Comparison of ENCODE assay signal across 10 cellular contexts in the genomic region with DNA sequence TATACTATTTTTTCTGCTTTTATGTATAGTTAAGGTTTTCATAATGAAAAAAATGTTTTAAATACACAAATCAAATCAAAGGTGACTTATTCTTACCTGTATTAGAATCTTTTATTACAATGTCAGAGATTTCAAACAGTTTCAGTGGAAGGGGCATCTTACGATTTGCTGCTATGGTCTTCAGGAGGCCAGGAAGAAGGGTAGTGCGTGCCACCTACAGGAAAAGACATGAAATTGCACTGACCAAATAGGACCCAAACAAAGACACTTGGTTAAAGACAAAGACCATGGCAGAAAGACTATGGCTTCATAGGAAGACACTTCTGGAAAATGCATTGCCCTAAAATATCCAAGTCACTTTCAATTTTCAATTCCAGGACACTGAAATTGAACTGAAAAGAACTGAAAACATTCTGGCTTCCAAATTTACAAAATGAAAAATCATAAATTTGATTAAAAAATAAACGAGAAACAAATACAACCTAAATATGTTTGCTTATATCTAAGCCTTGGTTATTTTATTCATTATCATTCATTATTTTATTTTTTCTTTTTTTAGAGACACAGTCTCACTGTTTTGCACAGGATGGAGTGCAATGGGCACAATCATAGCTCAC. TPM values are rescaled to one million over a fixed set of nuclear protein-coding genes. Genes with fewer than 3 reads are reported as not detected.
DNase-seq lines count a peak whose midpoint lies in the region; ATAC-seq and TF ChIP-seq lines count a peak whose summit lies in the region.
"Had no signal": no experiment of that assay in that cellular context is flagged by ENCODE, and none has a peak within 500 bp of the region (broad histone marks: within the 10 kb centered on the region; RNA-seq: fewer than 3 reads in every experiment).

No MANE protein-coding gene starts in this region.

- peaks cover 45% of the 10 kb centered on the region for H3K36me3 Mint-ChIP-seq in activated CD4-positive, alpha-beta T cell treated with anti-CD3 and anti-CD28 coated beads for 36 hours (ENCODE audit: low read depth)
- peaks cover 23% of the 10 kb centered on the region for H3K36me3 Mint-ChIP-seq in endodermal cell (ENCODE audit: low read depth)

- H3K4me1 ChIP-seq in endodermal cell (ENCODE audit: control insufficient read depth, insufficient read depth, low read length) (no peaks in the 10 kb centered on the region), mucosa of descending colon (ENCODE audit: low read depth) (no peaks in the 10 kb centered on the region)

- H3K4me3 ChIP-seq in endodermal cell (ENCODE audit: low read length), result no peak overlapping the region
- H3K4me3 ChIP-seq in mucosa of descending colon, result no peak overlapping the region

- CTCF ChIA-PET in activated CD4-positive, alpha-beta T cell treated with anti-CD3 and anti-CD28 coated beads for 36 hours (lab: Charles Lee), result interaction anchor here (0.6 to 2.5 kb wide), 9 partner anchors 8 to 558 kb away, joined by 3 to 11 read pairs (median 3); no protein-coding TSS in a partner anchor

- no peaks in the 10 kb centered on the region for H3K27me3 Mint-ChIP-seq in activated CD4-positive, alpha-beta T cell treated with anti-CD3 and anti-CD28 coated beads for 36 hours
- H3K27me3 Mint-ChIP-seq in endodermal cell (ENCODE audit: insufficient read depth), result no peaks in the 10 kb centered on the region
- H3K27me3 Mint-ChIP-seq: dendritic cell treated with granulocyte-macrophage colony-stimulating factor and Interleukin-4, amounts not matched to agents 40 ng/mL and 50 ng/mL, for 4 days had no signal

- 60 to 68% methylated on average over 2 to 3 of the region's 3 CpGs for whole genome bisulfite sequencing in endodermal cell (ENCODE audit: insufficient coverage in 1 of 2, insufficient read length in 1 of 2), 2 experiments

- H3K9me3 Mint-ChIP-seq in activated CD4-positive, alpha-beta T cell treated with anti-CD3 and anti-CD28 coated beads for 36 hours (ENCODE audit: low read depth), result no peaks in the 10 kb centered on the region
- H3K9me3 Mint-ChIP-seq in endodermal cell, result no peaks in the 10 kb centered on the region
- H3K9me3 Mint-ChIP-seq: dendritic cell treated with granulocyte-macrophage colony-stimulating factor and Interleukin-4, amounts not matched to agents 40 ng/mL and 50 ng/mL, for 4 days had no signal

- TF ChIP-seq RAD21 in Ishikawa (IDR thresholded peaks at IDR 0.05; ENCODE audit: low read depth), result peak; percentile 78

- H3K9ac ChIP-seq in endodermal cell (ENCODE audit: extremely low read depth, low read length, poor library complexity, severe bottlenecking), result no peak overlapping the region

- no peak overlapping the region for H3K27ac Mint-ChIP-seq in activated CD4-positive, alpha-beta T cell treated with anti-CD3 and anti-CD28 coated beads for 36 hours
- no peak overlapping the region for H3K27ac Mint-ChIP-seq in endodermal cell
- H3K27ac Mint-ChIP-seq: dendritic cell treated with granulocyte-macrophage colony-stimulating factor and Interleukin-4, amounts not matched to agents 40 ng/mL and 50 ng/mL, for 4 days had no signal

- TF ChIP-seq CTCF in endodermal cell (conservative IDR thresholded peaks at IDR 0.05) (peak; percentile 90), mucosa of descending colon (IDR thresholded peaks at IDR 0.05) (peak; percentile 41)

- DNase-seq in activated CD4-positive, alpha-beta T cell treated with anti-CD3 and anti-CD28 coated beads for 36 hours, result peak; percentile 15
- DNase-seq in activated CD4-positive, alpha-beta T cell treated with anti-CD3 and anti-CD28 coated beads, Interleukin-2, amount 50 U/mL, for 4 hours, result no peak
- peak; percentile 66 for DNase-seq in OCI-M1 (lab: John Stamatoyannopoulos, UW)
- peak; percentile 50 for DNase-seq in endodermal cell
- DNase-seq in mucosa of descending colon, result no peak
- DNase-seq in putamen (ENCODE audit: low spot score), result no peak

- no peak overlapping the region for H3K4me3 Mint-ChIP-seq in activated CD4-positive, alpha-beta T cell treated with anti-CD3 and anti-CD28 coated beads for 36 hours
- H3K4me3 Mint-ChIP-seq in endodermal cell, result no peak overlapping the region
- H3K4me3 Mint-ChIP-seq: dendritic cell treated with granulocyte-macrophage colony-stimulating factor and Interleukin-4, amounts not matched to agents 40 ng/mL and 50 ng/mL, for 4 days had no signal

- H3K9me3 ChIP-seq in endodermal cell (ENCODE audit: control insufficient read depth, low read length) (no peaks in the 10 kb centered on the region), mucosa of descending colon (no peaks in the 10 kb centered on the region)

- ATAC-seq in activated CD4-positive, alpha-beta T cell treated with anti-CD3 and anti-CD28 coated beads for 36 hours, result peak; percentile 55
- ATAC-seq in GM21786 (IDR thresholded peaks at IDR 0.05; ENCODE audit: unreplicated experiment) (peak; percentile 88), mucosa of descending colon (peak; percentile 73)

- H3K27ac ChIP-seq in endodermal cell (ENCODE audit: low read depth, low read length), result no peak overlapping the region

- H3K4me1 Mint-ChIP-seq in activated CD4-positive, alpha-beta T cell treated with anti-CD3 and anti-CD28 coated beads for 36 hours, result peaks cover 5% of the 10 kb centered on the region
- no peaks in the 10 kb centered on the region for H3K4me1 Mint-ChIP-seq in endodermal cell

- TF ChIP-seq EP300 in Ishikawa (IDR thresholded peaks at IDR 0.05; ENCODE audit: borderline replicate concordance), result no peak

- POLR2A ChIA-PET in activated CD4-positive, alpha-beta T cell treated with anti-CD3 and anti-CD28 coated beads for 36 hours (lab: Charles Lee), result no interaction called here

- intact Hi-C loops in activated CD4-positive, alpha-beta T cell treated with anti-CD3 and anti-CD28 coated beads for 36 hours (cut with DNase I, micrococcal nuclease), result loop anchor here (1.0 to 2.0 kb wide), 4 partner anchors 296 to 557 kb away; no protein-coding TSS in a partner anchor
- intact Hi-C loops in mucosa of descending colon (cut with DNase I, micrococcal nuclease), result loop anchor here (10.0 kb wide), 2 partner anchors 289 to 559 kb away; a partner anchor contains a TSS

- peaks cover 38% of the 10 kb centered on the region for H3K36me3 ChIP-seq in endodermal cell (ENCODE audit: control insufficient read depth, insufficient read depth, low read length)
- no peaks in the 10 kb centered on the region for H3K36me3 ChIP-seq in mucosa of descending colon (ENCODE audit: low read depth)

- no peaks in the 10 kb centered on the region for H3K27me3 ChIP-seq in endodermal cell (ENCODE audit: control insufficient read depth, insufficient read depth, low read length, poor library complexity, severe bottlenecking)

TF ChIP-seq in Ishikawa, 13 proteins besides CTCF, POLR2A, EP300 and RAD21:
- TF ChIP-seq, protein P1, sequence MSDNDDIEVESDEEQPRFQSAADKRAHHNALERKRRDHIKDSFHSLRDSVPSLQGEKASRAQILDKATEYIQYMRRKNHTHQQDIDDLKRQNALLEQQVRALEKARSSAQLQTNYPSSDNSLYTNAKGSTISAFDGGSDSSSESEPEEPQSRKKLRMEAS (IDR thresholded peaks at IDR 0.05), result no peak
- TF ChIP-seq TCF12 (IDR thresholded peaks at IDR 0.05; ENCODE audit: low read depth) (no peak), FOXM1 (IDR thresholded peaks at IDR 0.05; ENCODE audit: borderline replicate concordance, low read depth) (no peak), NFIC (IDR thresholded peaks at IDR 0.05) (no peak), ZBTB7A (IDR thresholded peaks at IDR 0.05; ENCODE audit: low read depth) (no peak), TAF1 (IDR thresholded peaks at IDR 0.05; ENCODE audit: low read depth) (no peak), YY1 (IDR thresholded peaks at IDR 0.05; ENCODE audit: low read depth) (no peak), TEAD4 (IDR thresholded peaks at IDR 0.05) (no peak)
- TF ChIP-seq, protein P2, sequence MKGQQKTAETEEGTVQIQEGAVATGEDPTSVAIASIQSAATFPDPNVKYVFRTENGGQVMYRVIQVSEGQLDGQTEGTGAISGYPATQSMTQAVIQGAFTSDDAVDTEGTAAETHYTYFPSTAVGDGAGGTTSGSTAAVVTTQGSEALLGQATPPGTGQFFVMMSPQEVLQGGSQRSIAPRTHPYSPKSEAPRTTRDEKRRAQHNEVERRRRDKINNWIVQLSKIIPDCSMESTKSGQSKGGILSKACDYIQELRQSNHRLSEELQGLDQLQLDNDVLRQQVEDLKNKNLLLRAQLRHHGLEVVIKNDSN (IDR thresholded peaks at IDR 0.05), result no peak
- TF ChIP-seq, protein P3, sequence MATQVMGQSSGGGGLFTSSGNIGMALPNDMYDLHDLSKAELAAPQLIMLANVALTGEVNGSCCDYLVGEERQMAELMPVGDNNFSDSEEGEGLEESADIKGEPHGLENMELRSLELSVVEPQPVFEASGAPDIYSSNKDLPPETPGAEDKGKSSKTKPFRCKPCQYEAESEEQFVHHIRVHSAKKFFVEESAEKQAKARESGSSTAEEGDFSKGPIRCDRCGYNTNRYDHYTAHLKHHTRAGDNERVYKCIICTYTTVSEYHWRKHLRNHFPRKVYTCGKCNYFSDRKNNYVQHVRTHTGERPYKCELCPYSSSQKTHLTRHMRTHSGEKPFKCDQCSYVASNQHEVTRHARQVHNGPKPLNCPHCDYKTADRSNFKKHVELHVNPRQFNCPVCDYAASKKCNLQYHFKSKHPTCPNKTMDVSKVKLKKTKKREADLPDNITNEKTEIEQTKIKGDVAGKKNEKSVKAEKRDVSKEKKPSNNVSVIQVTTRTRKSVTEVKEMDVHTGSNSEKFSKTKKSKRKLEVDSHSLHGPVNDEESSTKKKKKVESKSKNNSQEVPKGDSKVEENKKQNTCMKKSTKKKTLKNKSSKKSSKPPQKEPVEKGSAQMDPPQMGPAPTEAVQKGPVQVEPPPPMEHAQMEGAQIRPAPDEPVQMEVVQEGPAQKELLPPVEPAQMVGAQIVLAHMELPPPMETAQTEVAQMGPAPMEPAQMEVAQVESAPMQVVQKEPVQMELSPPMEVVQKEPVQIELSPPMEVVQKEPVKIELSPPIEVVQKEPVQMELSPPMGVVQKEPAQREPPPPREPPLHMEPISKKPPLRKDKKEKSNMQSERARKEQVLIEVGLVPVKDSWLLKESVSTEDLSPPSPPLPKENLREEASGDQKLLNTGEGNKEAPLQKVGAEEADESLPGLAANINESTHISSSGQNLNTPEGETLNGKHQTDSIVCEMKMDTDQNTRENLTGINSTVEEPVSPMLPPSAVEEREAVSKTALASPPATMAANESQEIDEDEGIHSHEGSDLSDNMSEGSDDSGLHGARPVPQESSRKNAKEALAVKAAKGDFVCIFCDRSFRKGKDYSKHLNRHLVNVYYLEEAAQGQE (IDR thresholded peaks at IDR 0.05; ENCODE audit: low read depth), result no peak
TF ChIP-seq in Ishikawa: peak in this region for 0.

RNA-seq across cellular contexts. Expression of a gene that starts 42.1 kb away (rescaled TPM):
- total RNA-seq in activated CD4-positive, alpha-beta T cell treated with anti-CD3 and anti-CD28 coated beads for 36 hours, result 10 to 100 TPM; 56.3 to 58.5 TPM
- total RNA-seq in endodermal cell (10 to 100 TPM; 15.9 to 18.3 TPM), mucosa of descending colon (10 to 100 TPM; 18.0 to 27.2 (median 21.1) TPM)
- 31.4 TPM for polyA plus RNA-seq in endodermal cell (2013, experiment 1 of 2)
- 28.4 TPM for polyA plus RNA-seq in endodermal cell (2013, experiment 2 of 2)

RNA-seq across cellular contexts. Expression of a gene that starts 57.6 kb away (rescaled TPM):
- not detected for total RNA-seq in activated CD4-positive, alpha-beta T cell treated with anti-CD3 and anti-CD28 coated beads for 36 hours
- total RNA-seq in endodermal cell (not detected), mucosa of descending colon (under 1 TPM in 1 of 3 donors, not detected in 2; 0.38 TPM)
- polyA plus RNA-seq in endodermal cell (2013, experiment 1 of 2), result 0.21 TPM
- polyA plus RNA-seq in endodermal cell (2013, experiment 2 of 2), result not detected
- total RNA-seq: temporal lobe had no signal

Comparison
In these comparisons a context has a peak if more than half of its experiments do, and no peak if none do; other contexts are left out.
1. DNase-seq: peak in activated CD4-positive, alpha-beta T cell treated with anti-CD3 and anti-CD28 coated beads for 36 hours (single experiment), OCI-M1 (single experiment) and endodermal cell (single experiment); none in activated CD4-positive, alpha-beta T cell treated with anti-CD3 and anti-CD28 coated beads, Interleukin-2, amount 50 U/mL, for 4 hours (0 of 2), mucosa of descending colon (0 of 3) and putamen (single experiment).
2. Peak in every context shown above with its lines, with median percentiles within 50 percentile points of each other: ATAC-seq.